16 cellular contexts compared by ENCODE assay signal in genomic region chr12:9829483-9829882, GRCh38. TPM values are rescaled to one million over a fixed set of nuclear protein-coding genes. Genes with fewer than 3 reads are reported as not detected.
DNase-seq lines count a peak whose midpoint lies in the region; TF ChIP-seq lines count a peak whose summit lies in the region.
"Had no signal": no experiment of that assay in that cellular context is flagged by ENCODE, and none has a peak within 500 bp of the region (broad histone marks: within the 10 kb centered on the region; RNA-seq: fewer than 3 reads in every experiment).

No MANE protein-coding gene starts in this region.

- no peak for DNase-seq in activated naive CD4-positive, alpha-beta T cell treated with anti-CD3 and anti-CD28 coated beads, Interleukin-2, amount 10 ng/mL, durations not matched to agents 7 days and 5 days
- DNase-seq in GM12865 (ENCODE audit: low read depth) (no peak), glomerular visceral epithelial cell (ENCODE audit: extremely low spot score) (no peak), dermis blood vessel endothelial cell (no peak), substantia nigra (lab: John Stamatoyannopoulos, UW) (no peak)
- DNase-seq: ACHN; CD4-positive, CD25-positive, alpha-beta regulatory T cell; DMS79; H7; IMR-90 had no signal

- H3K4me1 ChIP-seq in mononuclear cell (ENCODE audit: insufficient read depth, low read length), result no peaks in the 10 kb centered on the region
- H3K4me1 ChIP-seq: BLaER1 treated with 17β-estradiol and CSF1 and Interleukin-3, amounts not matched to agents 10 nM and 100 nM had no signal

- H3K9me3 ChIP-seq in mononuclear cell (ENCODE audit: low read depth, low read length), result no peaks in the 10 kb centered on the region

- H3K27ac ChIP-seq in substantia nigra (ENCODE audit: low read depth, low read length, poor library complexity, severe bottlenecking), result no peak overlapping the region
- H3K27ac ChIP-seq: BLaER1 treated with 17β-estradiol and CSF1 and Interleukin-3, amounts not matched to agents 10 nM and 100 nM had no signal

- no peaks in the 10 kb centered on the region for H3K27me3 Mint-ChIP-seq in activated naive CD4-positive, alpha-beta T cell treated with anti-CD3 and anti-CD28 coated beads, Interleukin-2, amount 50 U/mL, for 24 hours
- H3K27me3 Mint-ChIP-seq in activated naive CD4-positive, alpha-beta T cell treated with anti-CD3 and anti-CD28 coated beads, Interleukin-2, amount 10 ng/mL, durations not matched to agents 7 days and 5 days, result peaks cover 10% of the 10 kb centered on the region

- H3K27me3 ChIP-seq in mononuclear cell (ENCODE audit: insufficient read depth, low read length), result no peaks in the 10 kb centered on the region
- H3K27me3 ChIP-seq: BLaER1 treated with 17β-estradiol and CSF1 and Interleukin-3, amounts not matched to agents 10 nM and 100 nM had no signal

- H3K9me3 Mint-ChIP-seq in activated naive CD4-positive, alpha-beta T cell treated with anti-CD3 and anti-CD28 coated beads, Interleukin-2, amount 50 U/mL, for 24 hours, result no peaks in the 10 kb centered on the region
- H3K9me3 Mint-ChIP-seq in activated naive CD4-positive, alpha-beta T cell treated with anti-CD3 and anti-CD28 coated beads, Interleukin-2, amount 10 ng/mL, durations not matched to agents 7 days and 5 days, result no peaks in the 10 kb centered on the region
- H3K9me3 Mint-ChIP-seq: GM23338 had no signal

- no peak overlapping the region for H3K27ac Mint-ChIP-seq in activated naive CD4-positive, alpha-beta T cell treated with anti-CD3 and anti-CD28 coated beads, Interleukin-2, amount 50 U/mL, for 24 hours
- H3K27ac Mint-ChIP-seq in activated naive CD4-positive, alpha-beta T cell treated with anti-CD3 and anti-CD28 coated beads, Interleukin-2, amount 10 ng/mL, durations not matched to agents 7 days and 5 days, result no peak overlapping the region
- H3K27ac Mint-ChIP-seq: CD4-positive, CD25-positive, alpha-beta regulatory T cell; GM23338 had no signal

- no peak for TF ChIP-seq CTCF in GM12865 (IDR thresholded peaks at IDR 0.05; ENCODE audit: insufficient read depth, low read depth, low read length, missing control alignments)

- CTCF ChIA-PET in activated naive CD4-positive, alpha-beta T cell treated with anti-CD3 and anti-CD28 coated beads, Interleukin-2, amount 10 ng/mL, durations not matched to agents 7 days and 5 days (lab: Charles Lee), result interaction anchor here (0.9 to 1.2 kb wide), 2 partner anchors 198 to 312 kb away, joined by 3 read pairs; no protein-coding TSS in a partner anchor

- H3K4me1 Mint-ChIP-seq in activated naive CD4-positive, alpha-beta T cell treated with anti-CD3 and anti-CD28 coated beads, Interleukin-2, amount 50 U/mL, for 24 hours, result peaks cover 4% of the 10 kb centered on the region
- H3K4me1 Mint-ChIP-seq in activated naive CD4-positive, alpha-beta T cell treated with anti-CD3 and anti-CD28 coated beads, Interleukin-2, amount 10 ng/mL, durations not matched to agents 7 days and 5 days, result no peaks in the 10 kb centered on the region

- peaks cover 2% of the 10 kb centered on the region for H3K36me3 Mint-ChIP-seq in activated naive CD4-positive, alpha-beta T cell treated with anti-CD3 and anti-CD28 coated beads, Interleukin-2, amount 50 U/mL, for 24 hours
- no peaks in the 10 kb centered on the region for H3K36me3 Mint-ChIP-seq in activated naive CD4-positive, alpha-beta T cell treated with anti-CD3 and anti-CD28 coated beads, Interleukin-2, amount 10 ng/mL, durations not matched to agents 7 days and 5 days
- H3K36me3 Mint-ChIP-seq: CD4-positive, CD25-positive, alpha-beta regulatory T cell had no signal

- H3K4me3 Mint-ChIP-seq in activated naive CD4-positive, alpha-beta T cell treated with anti-CD3 and anti-CD28 coated beads, Interleukin-2, amount 50 U/mL, for 24 hours, result peak overlapping the region; percentile 51
- no peak overlapping the region for H3K4me3 Mint-ChIP-seq in activated naive CD4-positive, alpha-beta T cell treated with anti-CD3 and anti-CD28 coated beads, Interleukin-2, amount 10 ng/mL, durations not matched to agents 7 days and 5 days
- H3K4me3 Mint-ChIP-seq: CD4-positive, CD25-positive, alpha-beta regulatory T cell; GM23338 had no signal

- H3K4me3 ChIP-seq in GM12865 (ENCODE audit: low read depth, low read length) (peak overlapping the region; percentile 33; the same call in 1 of the 2 replicates), mononuclear cell (ENCODE audit: low read length) (peak overlapping the region; percentile 27)
- H3K4me3 ChIP-seq: BLaER1 treated with 17β-estradiol and CSF1 and Interleukin-3, amounts not matched to agents 10 nM and 100 nM; GM23338 had no signal

RNA-seq across cellular contexts. Expression of gene KLRF1, which starts 2.2 kb away (rescaled TPM):
- 27.0 TPM for total RNA-seq in mononuclear cell
- total RNA-seq in dermis blood vessel endothelial cell, result not detected in 2 replicates
- total RNA-seq: A172; CD4-positive, CD25-positive, alpha-beta regulatory T cell; G401; GM23338; IMR-90 had no signal

RNA-seq across cellular contexts. Expression of gene CLEC2B, which starts 39.7 kb away (rescaled TPM):
- 248 TPM for total RNA-seq in mononuclear cell
- 39.9 and 78.8 TPM in 2 replicates for total RNA-seq in dermis blood vessel endothelial cell
- total RNA-seq: G401, GM23338, H7 had no signal

RNA-seq across cellular contexts. Expression of gene KLRF2, which starts 51.8 kb away (rescaled TPM):
- not detected for total RNA-seq in mononuclear cell
- not detected in 2 replicates for total RNA-seq in dermis blood vessel endothelial cell
- total RNA-seq: A172; CD4-positive, CD25-positive, alpha-beta regulatory T cell; G401; GM23338; H7; IMR-90 had no signal

Comparison
In these comparisons a context has a peak if more than half of its experiments do, and no peak if none do; other contexts are left out.
1. RNA of gene KLRF1, which starts 2.2 kb away (total RNA-seq): 27.0 TPM in mononuclear cell (single experiment); not detected in dermis blood vessel endothelial cell; every median in the first group is over 10 times any median in the second.